ENCODE assay signal across 31 cellular contexts in genomic region chr5:116637149-116637740, GRCh38.
"Had no signal": no experiment of that assay in that cellular context is flagged by ENCODE, and none has a peak within 500 bp of the region (broad histone marks: within the 10 kb centered on the region; RNA-seq: fewer than 3 reads in every experiment).

No MANE protein-coding gene starts in this region.

- H3K27ac ChIP-seq: ascending aorta, breast epithelium, cardiac muscle cell, coronary artery, dorsolateral prefrontal cortex, esophagus muscularis mucosa, foreskin keratinocyte, WERI-Rb-1 had no signal

- H3K27me3 ChIP-seq: ascending aorta, breast epithelium, cardiac muscle cell, dorsolateral prefrontal cortex, esophagus muscularis mucosa had no signal

- ATAC-seq: activated CD4-positive, CD25-positive, alpha-beta regulatory T cell treated with anti-CD3 and anti-CD28 coated beads, Interleukin-2, amount 50 U/mL, for 24 hours; activated CD8-positive, alpha-beta T cell treated with anti-CD3 and anti-CD28 coated beads for 36 hours; activated naive CD4-positive, alpha-beta T cell treated with anti-CD3 and anti-CD28 coated beads, Interleukin-2, amount 50 U/mL, for 72 hours; activated T-cell treated with anti-CD3 and anti-CD28 coated beads, Interleukin-2, amount 50 U/mL, for 4 hours; activated T-helper 17 cell treated with anti-CD3 and anti-CD28 coated beads, Interleukin-2, amount 50 U/mL, for 72 hours; effector memory CD8-positive, alpha-beta T cell; foreskin keratinocyte; T-helper 17 cell had no signal

- H3K27me3 Mint-ChIP-seq: activated naive CD4-positive, alpha-beta T cell treated with anti-CD3 and anti-CD28 coated beads, Interleukin-2, amount 10 ng/mL, durations not matched to agents 7 days and 5 days; activated naive CD8-positive, alpha-beta T cell treated with anti-CD3 and anti-CD28 coated beads, Interleukin-2, amount 10 ng/mL, durations not matched to agents 7 days and 5 days; activated T-helper 17 cell treated with anti-CD3 and anti-CD28 coated beads, Interleukin-2, amount 50 U/mL, for 72 hours; central memory CD8-positive, alpha-beta T cell; dendritic cell treated with granulocyte-macrophage colony-stimulating factor and Interleukin-4, amounts not matched to agents 40 ng/mL and 50 ng/mL, for 4 days; T-helper 17 cell had no signal

- H3K4me3 ChIP-seq: ascending aorta, breast epithelium, cardiac muscle cell, coronary artery, dorsolateral prefrontal cortex, esophagus muscularis mucosa had no signal

- H3K9me3 Mint-ChIP-seq: activated B cell treated with CpG ODN at 0.5 μM for 24 hours; activated CD8-positive, alpha-beta T cell treated with anti-CD3 and anti-CD28 coated beads for 36 hours; activated naive CD4-positive, alpha-beta T cell treated with anti-CD3 and anti-CD28 coated beads, Interleukin-2, amount 10 ng/mL, durations not matched to agents 7 days and 5 days; activated naive CD4-positive, alpha-beta T cell treated with anti-CD3 and anti-CD28 coated beads, Interleukin-2, amount 50 U/mL, for 72 hours; activated naive CD8-positive, alpha-beta T cell treated with anti-CD3 and anti-CD28 coated beads, Interleukin-2, amount 10 ng/mL, durations not matched to agents 7 days and 5 days; activated T-cell treated with anti-CD3 and anti-CD28 coated beads, Interleukin-2, amount 50 U/mL, for 4 hours; activated T-helper 17 cell treated with anti-CD3 and anti-CD28 coated beads, Interleukin-2, amount 50 U/mL, for 72 hours; central memory CD8-positive, alpha-beta T cell; dendritic cell treated with granulocyte-macrophage colony-stimulating factor and Interleukin-4, amounts not matched to agents 40 ng/mL and 50 ng/mL, for 4 days; effector memory CD8-positive, alpha-beta T cell; T-helper 2 cell treated with Interferon-gamma antibody and Interleukin-4, amounts not matched to agents 5 μg/mL and 100 μg/mL, for 36 hours had no signal

- H3K27ac Mint-ChIP-seq: activated B cell treated with CpG ODN at 0.5 μM for 24 hours; activated CD8-positive, alpha-beta T cell treated with anti-CD3 and anti-CD28 coated beads for 36 hours; activated naive CD4-positive, alpha-beta T cell treated with anti-CD3 and anti-CD28 coated beads, Interleukin-2, amount 10 ng/mL, durations not matched to agents 7 days and 5 days; activated naive CD4-positive, alpha-beta T cell treated with anti-CD3 and anti-CD28 coated beads, Interleukin-2, amount 50 U/mL, for 72 hours; activated naive CD8-positive, alpha-beta T cell treated with anti-CD3 and anti-CD28 coated beads, Interleukin-2, amount 10 ng/mL, durations not matched to agents 7 days and 5 days; activated T-helper 17 cell treated with anti-CD3 and anti-CD28 coated beads, Interleukin-2, amount 50 U/mL, for 72 hours; brain; dendritic cell treated with granulocyte-macrophage colony-stimulating factor and Interleukin-4, amounts not matched to agents 40 ng/mL and 50 ng/mL, for 4 days; effector memory CD8-positive, alpha-beta T cell; T-helper 17 cell; T-helper 2 cell treated with Interferon-gamma antibody and Interleukin-4, amounts not matched to agents 5 μg/mL and 100 μg/mL, for 36 hours had no signal

- H3K36me3 Mint-ChIP-seq: activated naive CD4-positive, alpha-beta T cell treated with anti-CD3 and anti-CD28 coated beads, Interleukin-2, amount 10 ng/mL, durations not matched to agents 7 days and 5 days; activated naive CD4-positive, alpha-beta T cell treated with anti-CD3 and anti-CD28 coated beads, Interleukin-2, amount 50 U/mL, for 72 hours; activated naive CD8-positive, alpha-beta T cell treated with anti-CD3 and anti-CD28 coated beads, Interleukin-2, amount 10 ng/mL, durations not matched to agents 7 days and 5 days; brain had no signal

- H3K4me1 ChIP-seq: ascending aorta, breast epithelium, esophagus muscularis mucosa, foreskin keratinocyte had no signal

- H3K36me3 ChIP-seq: ascending aorta, breast epithelium, cardiac muscle cell, esophagus muscularis mucosa, WERI-Rb-1 had no signal

- H3K4me3 Mint-ChIP-seq: activated B cell treated with CpG ODN at 0.5 μM for 24 hours; activated CD8-positive, alpha-beta T cell treated with anti-CD3 and anti-CD28 coated beads for 36 hours; activated naive CD4-positive, alpha-beta T cell treated with anti-CD3 and anti-CD28 coated beads, Interleukin-2, amount 10 ng/mL, durations not matched to agents 7 days and 5 days; activated naive CD8-positive, alpha-beta T cell treated with anti-CD3 and anti-CD28 coated beads, Interleukin-2, amount 10 ng/mL, durations not matched to agents 7 days and 5 days; activated T-cell treated with anti-CD3 and anti-CD28 coated beads, Interleukin-2, amount 50 U/mL, for 4 hours; activated T-helper 17 cell treated with anti-CD3 and anti-CD28 coated beads, Interleukin-2, amount 50 U/mL, for 72 hours; brain; central memory CD8-positive, alpha-beta T cell; dendritic cell treated with granulocyte-macrophage colony-stimulating factor and Interleukin-4, amounts not matched to agents 40 ng/mL and 50 ng/mL, for 4 days; effector memory CD8-positive, alpha-beta T cell; T-helper 17 cell; T-helper 2 cell treated with Interferon-gamma antibody and Interleukin-4, amounts not matched to agents 5 μg/mL and 100 μg/mL, for 36 hours had no signal

- H3K9me3 ChIP-seq: ascending aorta, breast epithelium, esophagus muscularis mucosa had no signal

- DNase-seq: activated B cell treated with CpG ODN at 0.5 μM for 24 hours; activated CD4-positive, alpha-beta T cell treated with anti-CD3 and anti-CD28 coated beads for 48 hours; activated CD4-positive, alpha-beta T cell treated with anti-CD3 and anti-CD28 coated beads, Interleukin-2, amount 50 U/mL, for 1 hour; activated CD4-positive, alpha-beta T cell treated with anti-CD3 and anti-CD28 coated beads, Interleukin-2, amount 50 U/mL, for 48 hours; activated CD8-positive, alpha-beta memory T cell treated with anti-CD3 and anti-CD28 coated beads for 24 hours; activated CD8-positive, alpha-beta T cell treated with anti-CD3 and anti-CD28 coated beads for 36 hours; activated effector memory CD4-positive, alpha-beta T cell treated with Interleukin-2 at 50 U/mL for 16 hours; activated naive CD4-positive, alpha-beta T cell treated with anti-CD3 and anti-CD28 coated beads, Interleukin-2, amount 10 ng/mL, durations not matched to agents 7 days and 5 days; activated naive CD8-positive, alpha-beta T cell treated with anti-CD3 and anti-CD28 coated beads, Interleukin-2, amount 10 ng/mL, durations not matched to agents 7 days and 5 days; activated T-cell treated with anti-CD3 and anti-CD28 coated beads, Interleukin-2, amount 50 U/mL, for 4 hours; dorsolateral prefrontal cortex; effector memory CD8-positive, alpha-beta T cell; erythroblast; foreskin keratinocyte; head of caudate nucleus; T-helper 1 cell; T-helper 17 cell; T1000; WERI-Rb-1 had no signal

- H3K4me1 Mint-ChIP-seq: activated B cell treated with CpG ODN at 0.5 μM for 24 hours; activated naive CD4-positive, alpha-beta T cell treated with anti-CD3 and anti-CD28 coated beads, Interleukin-2, amount 10 ng/mL, durations not matched to agents 7 days and 5 days; activated naive CD8-positive, alpha-beta T cell treated with anti-CD3 and anti-CD28 coated beads, Interleukin-2, amount 10 ng/mL, durations not matched to agents 7 days and 5 days; activated T-helper 17 cell treated with anti-CD3 and anti-CD28 coated beads, Interleukin-2, amount 50 U/mL, for 72 hours; brain; central memory CD8-positive, alpha-beta T cell; T-helper 17 cell had no signal
